In the genomic region with DNA sequence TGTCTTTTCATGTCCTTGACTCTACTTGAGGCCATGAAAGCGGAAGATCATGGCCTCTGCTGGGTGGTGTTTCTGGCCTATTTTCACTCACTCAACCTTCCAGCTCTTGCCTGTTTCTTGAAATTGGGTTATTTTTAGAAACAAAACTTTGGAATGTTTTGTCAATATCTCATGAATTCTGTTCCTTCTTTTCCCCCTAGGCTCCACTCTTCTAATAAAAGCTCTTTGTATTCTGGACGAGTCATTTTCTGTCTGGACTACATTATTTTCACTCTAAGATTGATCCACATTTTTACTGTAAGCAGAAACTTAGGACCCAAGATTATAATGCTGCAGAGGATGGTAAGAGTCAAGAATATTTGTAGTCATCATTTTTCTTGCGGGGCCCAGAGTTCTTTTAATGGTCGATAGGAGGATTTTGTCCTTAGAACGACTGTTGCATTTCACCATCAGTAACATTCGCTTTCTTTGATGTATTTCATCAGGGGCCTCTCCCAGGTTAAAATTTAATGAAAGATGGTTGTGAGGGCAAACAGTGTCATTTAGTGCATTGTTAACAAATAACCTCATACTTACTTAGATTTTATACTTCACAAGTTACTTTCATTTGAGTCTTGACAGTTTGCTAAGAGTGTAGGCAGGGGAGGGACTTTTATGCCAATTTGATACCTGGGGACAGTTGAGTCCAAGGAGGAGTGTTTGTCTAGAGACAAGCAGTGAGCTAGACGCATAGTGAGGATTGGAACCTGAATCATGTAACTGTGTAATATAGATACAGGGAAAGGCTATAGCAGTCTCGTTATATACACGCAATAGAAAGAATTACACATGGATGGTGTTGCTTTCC, we compare ENCODE assay signal across 20 cellular contexts.
DNase-seq lines count a peak whose midpoint lies in the region; ATAC-seq and TF ChIP-seq lines count a peak whose summit lies in the region.
"Had no signal": no experiment of that assay in that cellular context is flagged by ENCODE, and none has a peak within 500 bp of the region (broad histone marks: within the 10 kb centered on the region; RNA-seq: fewer than 3 reads in every experiment).

No MANE protein-coding gene starts in this region.

- H3K4me3 Mint-ChIP-seq in chondrocyte (ENCODE audit: unreplicated experiment) = no peak overlapping the region
- H3K4me3 Mint-ChIP-seq: activated CD8-positive, alpha-beta memory T cell treated with anti-CD3 and anti-CD28 coated beads, Interleukin-2, amount 10 ng/mL, durations not matched to agents 7 days and 5 days; T-helper 2 cell treated with Interferon-gamma antibody and Interleukin-4, amounts not matched to agents 5 μg/mL and 100 μg/mL, for 36 hours had no signal

- no peaks in the 10 kb centered on the region for H4K20me1 ChIP-seq in BLaER1 treated with 17β-estradiol and CSF1 and Interleukin-3, amounts not matched to agents 10 nM and 100 nM

- H3K27me3 Mint-ChIP-seq in chondrocyte (ENCODE audit: low read depth) = no peaks in the 10 kb centered on the region
- H3K27me3 Mint-ChIP-seq: activated CD8-positive, alpha-beta memory T cell treated with anti-CD3 and anti-CD28 coated beads, Interleukin-2, amount 10 ng/mL, durations not matched to agents 7 days and 5 days had no signal

- no peak for ATAC-seq in aorta (ENCODE audit: low FRiP score)
- ATAC-seq: activated CD8-positive, alpha-beta memory T cell treated with anti-CD3 and anti-CD28 coated beads, Interleukin-2, amount 10 ng/mL, durations not matched to agents 7 days and 5 days; left colon had no signal

- H3K36me3 Mint-ChIP-seq in chondrocyte (ENCODE audit: low read depth) = no peaks in the 10 kb centered on the region
- H3K36me3 Mint-ChIP-seq: activated CD8-positive, alpha-beta memory T cell treated with anti-CD3 and anti-CD28 coated beads, Interleukin-2, amount 10 ng/mL, durations not matched to agents 7 days and 5 days had no signal

- no peak overlapping the region for H3K4me3 ChIP-seq in BLaER1 treated with 17β-estradiol and CSF1 and Interleukin-3, amounts not matched to agents 10 nM and 100 nM
- peak overlapping the region; percentile 58 to 84 (median 67) for H3K4me3 ChIP-seq in liver (ENCODE audit: low read depth in 1 of 3, low read length in 3 of 3)
- H3K4me3 ChIP-seq in aorta (ENCODE audit: low read length in 2 of 2) = no peak overlapping the region
- H3K4me3 ChIP-seq: right atrium auricular region, stomach had no signal

- WGBS in liver = 35% methylated on average over 9 of the region's 9 CpGs
- WGBS in aorta, 2 donors = 77 to 78% methylated on average over 9 of the region's 9 CpGs

- peaks cover 4% of the 10 kb centered on the region for H3K9me3 Mint-ChIP-seq in chondrocyte (ENCODE audit: low read depth)
- H3K9me3 Mint-ChIP-seq: T-helper 2 cell treated with Interferon-gamma antibody and Interleukin-4, amounts not matched to agents 5 μg/mL and 100 μg/mL, for 36 hours had no signal

- no peaks in the 10 kb centered on the region for H3K27me3 ChIP-seq in BLaER1 treated with 17β-estradiol and CSF1 and Interleukin-3, amounts not matched to agents 10 nM and 100 nM
- H3K27me3 ChIP-seq in liver (ENCODE audit: control insufficient read depth in 4 of 4, insufficient read depth in 4 of 4, low read length in 3 of 4) (no peaks in the 10 kb centered on the region), aorta (ENCODE audit: control insufficient read depth in 1 of 2, insufficient read depth in 2 of 2, low read length in 1 of 2) (no peaks in the 10 kb centered on the region)
- H3K27me3 ChIP-seq: right atrium auricular region had no signal

- no peak overlapping the region for H3K27ac ChIP-seq in BLaER1 treated with 17β-estradiol and CSF1 and Interleukin-3, amounts not matched to agents 10 nM and 100 nM
- H3K27ac ChIP-seq in liver (ENCODE audit: low read depth in 1 of 2, low read length in 2 of 2) (peak overlapping the region; percentile 80 to 95), aorta (ENCODE audit: low read depth in 1 of 2, low read length in 2 of 2) (no peak overlapping the region)
- H3K27ac ChIP-seq: right atrium auricular region, stomach had no signal

- peaks cover 28% of the 10 kb centered on the region for H3K4me1 Mint-ChIP-seq in chondrocyte (ENCODE audit: low read depth)

- peak overlapping the region; percentile 23 for H3K27ac Mint-ChIP-seq in chondrocyte (ENCODE audit: unreplicated experiment)
- H3K27ac Mint-ChIP-seq: activated CD8-positive, alpha-beta memory T cell treated with anti-CD3 and anti-CD28 coated beads, Interleukin-2, amount 10 ng/mL, durations not matched to agents 7 days and 5 days; T-helper 2 cell treated with Interferon-gamma antibody and Interleukin-4, amounts not matched to agents 5 μg/mL and 100 μg/mL, for 36 hours had no signal

- no peak for TF ChIP-seq CTCF in chondrocyte (IDR thresholded peaks at IDR 0.05)
- peak; percentile 23 for TF ChIP-seq CTCF in liver (IDR thresholded peaks at IDR 0.05; ENCODE audit: low read depth, low read length, missing input control)

- peak overlapping the region in 1 of 11 experiments; percentile 15; a peak in 1 of 22 replicates for H3K9ac ChIP-seq in BLaER1 treated with 17β-estradiol and CSF1 and Interleukin-3, amounts not matched to agents 10 nM and 100 nM
- H3K9ac ChIP-seq in liver (ENCODE audit: low read depth in 1 of 2, low read length in 2 of 2) = peak overlapping the region in 1 of 2 donors; percentile 36

- peak; percentile 39 to 56 for TF ChIP-seq RAD21 in liver (IDR thresholded peaks at IDR 0.05)

- H3K9me3 ChIP-seq in BLaER1 treated with 17β-estradiol and CSF1 and Interleukin-3, amounts not matched to agents 10 nM and 100 nM (replicated peaks in 1 of 11) = peaks cover 9 to 44% (median 34%) of the 10 kb centered on the region in 11 experiments; a peak in 21 of 22 replicates
- H3K9me3 ChIP-seq in liver (ENCODE audit: control insufficient read depth in 4 of 4, low read length in 3 of 4) = no peaks in the 10 kb centered on the region
- peaks cover 2% of the 10 kb centered on the region for H3K9me3 ChIP-seq in aorta (ENCODE audit: control insufficient read depth, low read length)
- H3K9me3 ChIP-seq: right atrium auricular region had no signal

- H3K4me2 ChIP-seq in BLaER1 treated with 17β-estradiol and CSF1 and Interleukin-3, amounts not matched to agents 10 nM and 100 nM = peak overlapping the region in 7 of 11 experiments; percentile 15 to 62 (median 33); a peak in 11 of 22 replicates

- intact Hi-C loops in aorta (cut with DNase I) = no loop called here

- peaks cover 0 to 53% (median 31%) of the 10 kb centered on the region in 10 experiments; a peak in 16 of 20 replicates for H3K4me1 ChIP-seq in BLaER1 treated with 17β-estradiol and CSF1 and Interleukin-3, amounts not matched to agents 10 nM and 100 nM
- H3K4me1 ChIP-seq in liver (ENCODE audit: control insufficient read depth in 4 of 4, insufficient read depth in 4 of 4, low read length in 3 of 4) (peaks cover 0 to 42% (median 14%) of the 10 kb centered on the region in 4 donors), aorta (ENCODE audit: control insufficient read depth in 1 of 2, insufficient read depth in 2 of 2, low read length in 2 of 2) (no peaks in the 10 kb centered on the region)
- H3K4me1 ChIP-seq: right atrium auricular region had no signal

- H3K36me3 ChIP-seq in BLaER1 treated with 17β-estradiol and CSF1 and Interleukin-3, amounts not matched to agents 10 nM and 100 nM = no peaks in the 10 kb centered on the region
- H3K36me3 ChIP-seq in liver (ENCODE audit: control insufficient read depth in 4 of 4, insufficient read depth in 3 of 4, low read depth in 1 of 4, low read length in 3 of 4) (peaks cover 0 to 12% (median 8%) of the 10 kb centered on the region in 4 donors), aorta (ENCODE audit: control insufficient read depth in 1 of 2, insufficient read depth in 2 of 2, low read length in 1 of 2) (no peaks in the 10 kb centered on the region)
- H3K36me3 ChIP-seq: right atrium auricular region, stomach had no signal

- DNase-seq in M059J (ENCODE audit: low read depth) (peak; percentile 20), chondrocyte (ENCODE audit: low spot score) (no peak), activated gamma-delta T cell treated with Interleukin-2 at 50 U/mL for 16 hours (no peak), aorta (no peak), islet precursor cell (no peak), NCI-H1417 (lab: John Stamatoyannopoulos, UW) (no peak)
- DNase-seq: activated CD4-positive, CD25-positive, alpha-beta regulatory T cell treated with anti-CD3 and anti-CD28 coated beads, Interleukin-2, amount 50 U/mL, for 72 hours; activated CD8-positive, alpha-beta memory T cell treated with anti-CD3 and anti-CD28 coated beads, Interleukin-2, amount 10 ng/mL, durations not matched to agents 7 days and 5 days; activated effector memory CD4-positive, alpha-beta T cell treated with Interleukin-2 at 50 U/mL for 16 hours; cerebellar nuclear complex; effector CD8-positive, alpha-beta T cell; hippocampal formation; left colon; SIG-M5; stimulated activated CD4-positive, alpha-beta T cell treated with anti-CD3 and anti-CD28 coated beads, Interleukin-1b, Interleukin-23, amount 100 ng/mL, for 48 hours; stomach had no signal

TF ChIP-seq in liver, 16 proteins besides CTCF, POLR2A, EP300 and RAD21 (continues in another document):
- TF ChIP-seq SP1 (IDR thresholded peaks at IDR 0.05) (peak; percentile 61), GABPA (IDR thresholded peaks at IDR 0.05 in 1 of 2, conservative IDR thresholded peaks at IDR 0.05 in 1 of 2) (no peak), FOXA2 (IDR thresholded peaks at IDR 0.05) (no peak), EGR1 (IDR thresholded peaks at IDR 0.05; ENCODE audit: low read depth in 2 of 2) (peak in 1 of 2 donors; percentile 27)

Comparison
In these comparisons a context has a peak if more than half of its experiments do, and no peak if none do; other contexts are left out.
1. H3K27ac ChIP-seq: peak in liver (2 of 2); none in BLaER1 treated with 17β-estradiol and CSF1 and Interleukin-3, amounts not matched to agents 10 nM and 100 nM (0 of 11) and aorta (0 of 2).
2. H3K4me3 ChIP-seq: peak in liver (3 of 3); none in BLaER1 treated with 17β-estradiol and CSF1 and Interleukin-3, amounts not matched to agents 10 nM and 100 nM (0 of 10) and aorta (0 of 2).